ENCODE assay signal across 1 cellular context in genomic region chr5:73215525-73215890, GRCh38.
TF ChIP-seq lines count a peak whose summit lies in the region.

No MANE protein-coding gene starts in this region.

TF ChIP-seq in K562, 482 proteins besides CTCF, POLR2A, EP300 and RAD21 (continued from another document):
- TF ChIP-seq ZBTB43 (CRISPR knock-in tag; IDR thresholded peaks at IDR 0.05) (no peak), MAFG (tag; conservative IDR thresholded peaks at IDR 0.05) (no peak), CBFA2T3 (IDR thresholded peaks at IDR 0.05) (no peak), KLF1 (tag; IDR thresholded peaks at IDR 0.05) (no peak)
